8 cellular contexts compared by ENCODE assay signal in genomic region chr3:46947981-46948791, GRCh38. TPM values are rescaled to one million over a fixed set of nuclear protein-coding genes. Genes with fewer than 3 reads are reported as not detected.
DNase-seq lines count a peak whose midpoint lies in the region; ATAC-seq and TF ChIP-seq lines count a peak whose summit lies in the region.

No MANE protein-coding gene starts in this region.

- no peak for ATAC-seq in PC-3
- ATAC-seq in activated T-helper 17 cell treated with anti-CD3 and anti-CD28 coated beads, Interleukin-2, amount 50 U/mL, for 72 hours (replicated peaks), result peak; percentile 81
- ATAC-seq in HG02798 (IDR thresholded peaks at IDR 0.05; ENCODE audit: poor library complexity, unreplicated experiment), result no peak

- BruUV-seq in PC-3 (replicated peaks; lab: Mats Ljungman, UMichigan), result no TSS peak

- peaks cover 88% of the 10 kb centered on the region for H3K4me1 ChIP-seq in CD4-positive, alpha-beta memory T cell (ENCODE audit: insufficient read depth, low read length)
- H3K4me1 ChIP-seq in PC-3 (ENCODE audit: insufficient read depth, low read length) (peaks cover 45% of the 10 kb centered on the region), left ventricle myocardium inferior (peaks cover 98% of the 10 kb centered on the region)

- peak overlapping the region; percentile 69 for H3K27ac ChIP-seq in CD4-positive, alpha-beta memory T cell (ENCODE audit: low read depth, low read length)
- no peak overlapping the region for H3K27ac ChIP-seq in PC-3 (ENCODE audit: low read length)
- H3K27ac ChIP-seq in left ventricle myocardium inferior (replicated peaks), result peak overlapping the region; percentile 92

- H3K79me2 ChIP-seq in PC-3 (ENCODE audit: low read length), result peaks cover 98% of the 10 kb centered on the region

- peak overlapping the region; percentile 14; the same call in 1 of the 2 replicates for H3K4me2 ChIP-seq in PC-3 (ENCODE audit: low read length)

- CTCF ChIA-PET in CD4-positive, alpha-beta memory T cell (lab: Charles Lee; ENCODE audit: partially characterized antibody), result interaction anchor here (0.9 to 2.3 kb wide), 11 partner anchors 10 to 51 kb away, joined by 3 to 12 read pairs (median 6); partner anchors contain the start of gene NBEAL2
- CTCF ChIA-PET in PC-3 (lab: Charles Lee), result no interaction called here

- H3K9me2 ChIP-seq in PC-3 (replicated peaks; ENCODE audit: low read length), result no peaks in the 10 kb centered on the region

- H2AFZ ChIP-seq in PC-3 (ENCODE audit: low read length), result no peak overlapping the region

- H3K27me3 ChIP-seq in CD4-positive, alpha-beta memory T cell (ENCODE audit: insufficient read depth, low read length), result no peaks in the 10 kb centered on the region
- H3K27me3 ChIP-seq in PC-3 (ENCODE audit: low read length) (no peaks in the 10 kb centered on the region), left ventricle myocardium inferior (ENCODE audit: low read depth) (no peaks in the 10 kb centered on the region)

- H3F3A ChIP-seq in PC-3 (ENCODE audit: low read length, unreplicated experiment), result no peaks in the 10 kb centered on the region

- peaks cover 0 to 2% (median 0%) of the 10 kb centered on the region in 8 donors for H3K9me3 Mint-ChIP-seq in CD4-positive, alpha-beta memory T cell
- H3K9me3 Mint-ChIP-seq in activated T-helper 17 cell treated with anti-CD3 and anti-CD28 coated beads, Interleukin-2, amount 50 U/mL, for 72 hours, result no peaks in the 10 kb centered on the region

- no peaks in the 10 kb centered on the region for H3K36me3 ChIP-seq in CD4-positive, alpha-beta memory T cell (ENCODE audit: insufficient read depth, low read length)
- peaks cover 19% of the 10 kb centered on the region for H3K36me3 ChIP-seq in PC-3 (ENCODE audit: low read depth, low read length)
- no peaks in the 10 kb centered on the region for H3K36me3 ChIP-seq in left ventricle myocardium inferior

- no peaks in the 10 kb centered on the region for H3K9me3 ChIP-seq in CD4-positive, alpha-beta memory T cell (ENCODE audit: control insufficient read depth in 1 of 2, low read length in 2 of 2)
- no peaks in the 10 kb centered on the region for H3K9me3 ChIP-seq in PC-3 (ENCODE audit: low read length)
- H3K9me3 ChIP-seq in left ventricle myocardium inferior (replicated peaks), result no peaks in the 10 kb centered on the region

- peaks cover 0 to 13% of the 10 kb centered on the region in 2 donors for H3K36me3 Mint-ChIP-seq in CD4-positive, alpha-beta memory T cell
- H3K36me3 Mint-ChIP-seq in activated T-helper 17 cell treated with anti-CD3 and anti-CD28 coated beads, Interleukin-2, amount 50 U/mL, for 72 hours (ENCODE audit: low read depth), result peaks cover 37% of the 10 kb centered on the region

- no peak overlapping the region for H3K9ac ChIP-seq in PC-3 (ENCODE audit: low read length)

- no peaks in the 10 kb centered on the region for H3K27me3 Mint-ChIP-seq in CD4-positive, alpha-beta memory T cell
- no peaks in the 10 kb centered on the region for H3K27me3 Mint-ChIP-seq in activated T-helper 17 cell treated with anti-CD3 and anti-CD28 coated beads, Interleukin-2, amount 50 U/mL, for 72 hours

- H3K27ac Mint-ChIP-seq in CD4-positive, alpha-beta memory T cell, result peak overlapping the region; percentile 95 to 99 (median 97)
- peak overlapping the region; percentile 94 for H3K27ac Mint-ChIP-seq in activated T-helper 17 cell treated with anti-CD3 and anti-CD28 coated beads, Interleukin-2, amount 50 U/mL, for 72 hours

- intact Hi-C loops in CD4-positive, alpha-beta memory T cell (cut with micrococcal nuclease), result loop anchor here (1.0 to 2.0 kb wide), 2 partner anchors 31 to 39 kb away; partner anchors contain the start of gene NBEAL2
- intact Hi-C loops in PC-3 (cut with micrococcal nuclease) (no loop called here), left ventricle myocardium inferior (cut with micrococcal nuclease) (no loop called here)

- TF ChIP-seq CTCF in PC-3 (conservative IDR thresholded peaks at IDR 0.05; ENCODE audit: low read depth, low read length) (no peak), left ventricle myocardium inferior (IDR thresholded peaks at IDR 0.05; ENCODE audit: borderline replicate concordance) (no peak)

- H3K4me3 Mint-ChIP-seq in CD4-positive, alpha-beta memory T cell, result peak overlapping the region; percentile 56 to 85 (median 78)
- H3K4me3 Mint-ChIP-seq in activated T-helper 17 cell treated with anti-CD3 and anti-CD28 coated beads, Interleukin-2, amount 50 U/mL, for 72 hours, result peak overlapping the region; percentile 78

- H3K4me1 Mint-ChIP-seq in CD4-positive, alpha-beta memory T cell, result peaks cover 70 to 94% (median 80%) of the 10 kb centered on the region in 4 donors
- peaks cover 72% of the 10 kb centered on the region for H3K4me1 Mint-ChIP-seq in activated T-helper 17 cell treated with anti-CD3 and anti-CD28 coated beads, Interleukin-2, amount 50 U/mL, for 72 hours

- peaks cover 88% of the 10 kb centered on the region for H4K20me1 ChIP-seq in PC-3 (ENCODE audit: low read length)

- peak overlapping the region in 1 of 2 donors; percentile 13 for H3K4me3 ChIP-seq in CD4-positive, alpha-beta memory T cell (ENCODE audit: low read length in 2 of 2)
- H3K4me3 ChIP-seq in PC-3 (ENCODE audit: low read length), result no peak overlapping the region
- H3K4me3 ChIP-seq in left ventricle myocardium inferior, result peak overlapping the region; percentile 25

- POLR2A ChIA-PET in CD4-positive, alpha-beta memory T cell (lab: Charles Lee; ENCODE audit: partially characterized antibody), result interaction anchor here (1.0 to 4.2 kb wide), 13 partner anchors 9 to 50 kb away, joined by 3 to 116 read pairs (median 7); partner anchors contain the start of genes CCDC12 and NBEAL2
- POLR2A ChIA-PET in PC-3 (lab: Charles Lee; ENCODE audit: unreplicated experiment), result interaction anchor here (0.6 kb wide), 1 partner anchor 26 kb away, joined by 4 read pairs; no protein-coding TSS in a partner anchor

- DNase-seq in CD4-positive, alpha-beta memory T cell, result peak; percentile 73 to 97 (median 83)
- DNase-seq in PC-3 (peak; percentile 10), left ventricle myocardium inferior (peak; percentile 51), COLO668 (lab: John Stamatoyannopoulos, UW; ENCODE audit: unreplicated experiment) (no peak), RKO (ENCODE audit: low spot score) (no peak)
- DNase-seq in stimulated activated CD4-positive, alpha-beta T cell treated with anti-CD3 and anti-CD28 coated beads, Interleukin-2, amount 100 ng/mL, for 24 hours, result peak; percentile 49 to 66

RNA-seq across cellular contexts. Expression of gene CCDC12, which starts 28.4 kb away (rescaled TPM):
- total RNA-seq in CD4-positive, alpha-beta memory T cell, result 10 to 100 TPM; 59.3 to 59.4 TPM
- 100 to 1,000 TPM in 1 of 2 donors, 10 to 100 TPM in 1; 86.5 to 102 TPM for polyA plus RNA-seq in CD4-positive, alpha-beta memory T cell
- total RNA-seq in PC-3 (2014; rRNA removed) (44.2 and 67.8 TPM in 2 replicates), left ventricle myocardium inferior (31.0 TPM)
- 10 to 100 TPM; 46.9 to 59.8 TPM for total RNA-seq in activated T-helper 17 cell treated with anti-CD3 and anti-CD28 coated beads, Interleukin-2, amount 50 U/mL, for 72 hours

RNA-seq across cellular contexts. Expression of gene NBEAL2, which starts 31.3 kb away (rescaled TPM):
- total RNA-seq in CD4-positive, alpha-beta memory T cell, result 100 to 1,000 TPM; 144 to 147 TPM
- 10 to 100 TPM in 1 of 2 donors, 1 to 10 TPM in 1; 4.5 to 16.0 TPM for polyA plus RNA-seq in CD4-positive, alpha-beta memory T cell
- total RNA-seq in PC-3 (2014; rRNA removed), result 50.7 and 77.2 TPM in 2 replicates
- 100 to 1,000 TPM; 140 to 169 TPM for total RNA-seq in activated T-helper 17 cell treated with anti-CD3 and anti-CD28 coated beads, Interleukin-2, amount 50 U/mL, for 72 hours
- 12.6 TPM for total RNA-seq in left ventricle myocardium inferior

Comparison
In these comparisons a context has a peak if more than half of its experiments do, and no peak if none do; other contexts are left out.
1. DNase-seq: peak in CD4-positive, alpha-beta memory T cell (5 of 5), PC-3 (single experiment), left ventricle myocardium inferior (single experiment) and stimulated activated CD4-positive, alpha-beta T cell treated with anti-CD3 and anti-CD28 coated beads, Interleukin-2, amount 100 ng/mL, for 24 hours (2 of 2); none in COLO668 (single experiment) and RKO (single experiment).